13 cellular contexts compared by ENCODE assay signal in genomic region chr20:18428490-18429173, GRCh38. TPM values are rescaled to one million over a fixed set of nuclear protein-coding genes. Genes with fewer than 3 reads are reported as not detected.
DNase-seq lines count a peak whose midpoint lies in the region; ATAC-seq and TF ChIP-seq lines count a peak whose summit lies in the region.
"Had no signal": no experiment of that assay in that cellular context is flagged by ENCODE, and none has a peak within 500 bp of the region (broad histone marks: within the 10 kb centered on the region; RNA-seq: fewer than 3 reads in every experiment).

No MANE protein-coding gene starts in this region.

- H3K9me3 ChIP-seq in ovary, result no peaks in the 10 kb centered on the region
- H3K9me3 ChIP-seq: SJCRH30 had no signal

- no peak overlapping the region for H3K4me3 ChIP-seq in ovary
- H3K4me3 ChIP-seq: dorsolateral prefrontal cortex, SJCRH30 had no signal

- no peak for TF ChIP-seq EP300 in ovary (IDR thresholded peaks at IDR 0.05)

- 44 to 51% (median 47%) methylated on average over 3 of the region's 3 CpGs for WGBS in ovary, 3 donors

- intact Hi-C loops in left cardiac atrium (cut with DNase I), result no loop called here
- intact Hi-C loops in ovary (cut with DNase I), result no loop called here

- ATAC-seq in left cardiac atrium (peak; percentile 65 to 89), HG03108 (IDR thresholded peaks at IDR 0.05; ENCODE audit: unreplicated experiment) (no peak)

- no peak for TF ChIP-seq POLR2A in ovary (IDR thresholded peaks at IDR 0.05)

- H3K27ac ChIP-seq in ovary, result no peak overlapping the region
- H3K27ac ChIP-seq: dorsolateral prefrontal cortex, SJCRH30 had no signal

- DNase-seq in HS-27A (ENCODE audit: low read depth) (peak; percentile 14), SK-MEL-5 (ENCODE audit: low read depth, low spot score) (peak; percentile 19), left cardiac atrium (peak; percentile 63), ovary (peak; percentile 34 to 64 (median 38)), GM10248 (ENCODE audit: extremely low spot score) (no peak), SIG-M5 treated with dmso at 0.1 percent for 504 hours (lab: John Stamatoyannopoulos, UW; ENCODE audit: unreplicated experiment) (no peak), midbrain (lab: John Stamatoyannopoulos, UW) (no peak)
- DNase-seq: activated naive CD8-positive, alpha-beta T cell treated with anti-CD3 and anti-CD28 coated beads, Interleukin-2, amount 10 ng/mL, durations not matched to agents 7 days and 5 days; CD4-positive, CD25-positive, alpha-beta regulatory T cell; dorsolateral prefrontal cortex; NCI-H526; SJCRH30 had no signal

- H3K27me3 ChIP-seq in ovary, result no peaks in the 10 kb centered on the region
- H3K27me3 ChIP-seq: dorsolateral prefrontal cortex, SJCRH30 had no signal

- peaks cover 2% of the 10 kb centered on the region for H3K4me1 ChIP-seq in ovary (ENCODE audit: insufficient read depth)
- H3K4me1 ChIP-seq: SJCRH30 had no signal

- CTCF ChIA-PET in GM10248 (lab: Yijun Ruan, JAX), result no interaction called here

- POLR2A ChIA-PET in GM10248 (lab: Yijun Ruan, JAX), result no interaction called here

- in situ Hi-C loops in SK-MEL-5 (cut with HindIII; ENCODE audit: low pct_unique_long_range_greater_than_20kb, low sequenced_read_pairs), result no loop called here

- TF ChIP-seq CTCF in ovary (IDR thresholded peaks at IDR 0.05) (no peak), GM10248 (IDR thresholded peaks at IDR 0.05; ENCODE audit: control extremely low read depth, extremely low read depth, low read depth, missing control alignments) (no peak)

- H3K36me3 ChIP-seq in ovary, result no peaks in the 10 kb centered on the region
- H3K36me3 ChIP-seq: SJCRH30 had no signal

RNA-seq across cellular contexts. Expression of gene DZANK1, which starts 38.2 kb away (rescaled TPM):
- 2.7 and 4.6 TPM in 2 replicates for total RNA-seq in SK-MEL-5 (2014; rRNA removed; shearing (Covaris generic))
- 3.7 and 6.3 TPM in 2 replicates for polyA plus RNA-seq in SK-MEL-5 (2015; cell fraction: cytosol; rRNA removed)
- polyA plus RNA-seq in SK-MEL-5 (2015; cell fraction: nucleus; rRNA removed), result 9.5 and 12.8 TPM in 2 replicates
- total RNA-seq in left cardiac atrium (1 to 10 TPM in 1 of 2 donors, under 1 TPM in 1; 0.92 to 1.1 TPM), ovary (1 to 10 TPM; 3.1 to 6.5 (median 3.9) TPM)
- polyA plus RNA-seq in ovary, result 1 to 10 TPM; 2.2 to 3.0 TPM

RNA-seq across cellular contexts. Expression of gene POLR3F, which starts 38.6 kb away (rescaled TPM):
- total RNA-seq in SK-MEL-5 (2014; rRNA removed; shearing (Covaris generic)), result 24.2 and 26.3 TPM in 2 replicates
- polyA plus RNA-seq in SK-MEL-5 (2015; cell fraction: cytosol; rRNA removed), result 13.1 and 20.0 TPM in 2 replicates
- 29.3 and 29.7 TPM in 2 replicates for polyA plus RNA-seq in SK-MEL-5 (2015; cell fraction: nucleus; rRNA removed)
- total RNA-seq in left cardiac atrium, result 1 to 10 TPM; 6.1 to 6.5 TPM
- 10 to 100 TPM in 2 of 7 donors, 1 to 10 TPM in 5; 6.5 to 13.2 (median 9.0) TPM for total RNA-seq in ovary
- polyA plus RNA-seq in ovary, result 10 to 100 TPM in 1 of 2 donors, 1 to 10 TPM in 1; 8.2 to 12.3 TPM

Comparison
In these comparisons a context has a peak if more than half of its experiments do, and no peak if none do; other contexts are left out.
1. DNase-seq: peak in HS-27A (single experiment), SK-MEL-5 (single experiment), left cardiac atrium (single experiment) and ovary (5 of 5); none in GM10248 (single experiment), SIG-M5 treated with dmso at 0.1 percent for 504 hours (single experiment) and midbrain (single experiment).